In genomic region chr17:34243732-34244299, GRCh38 we compare ENCODE assay signal across 17 cellular contexts. TPM values are rescaled to one million over a fixed set of nuclear protein-coding genes. Genes with fewer than 3 reads are reported as not detected.
"Had no signal": no experiment of that assay in that cellular context is flagged by ENCODE, and none has a peak within 500 bp of the region (broad histone marks: within the 10 kb centered on the region; RNA-seq: fewer than 3 reads in every experiment).

No MANE protein-coding gene starts in this region.

- H3K4me1 Mint-ChIP-seq: activated CD4-positive, alpha-beta T cell treated with anti-CD3 and anti-CD28 coated beads, Interleukin-2, amount 10 ng/mL, durations not matched to agents 7 days and 5 days; activated naive CD4-positive, alpha-beta T cell treated with anti-CD3 and anti-CD28 coated beads, Interleukin-2, amount 50 U/mL, for 24 hours; central memory CD8-positive, alpha-beta T cell had no signal

- H3K27ac Mint-ChIP-seq: activated CD4-positive, alpha-beta T cell treated with anti-CD3 and anti-CD28 coated beads, Interleukin-2, amount 10 ng/mL, durations not matched to agents 7 days and 5 days; activated naive CD4-positive, alpha-beta T cell treated with anti-CD3 and anti-CD28 coated beads, Interleukin-2, amount 50 U/mL, for 24 hours; nephron; stimulated activated naive CD8-positive, alpha-beta T cell treated with anti-CD3 and anti-CD28 coated beads, Interleukin-15, Interleukin-2, amounts not matched to agents 100 ng/mL and 50 ng/mL, for 24 hours; T-helper 1 cell treated with Interleukin-12 subunit alpha and Interleukin-12 subunit beta and Interleukin-4 antibody, amounts not matched to agents 30 μg/mL and 1 μg/mL, for 36 hours had no signal

- H3K4me3 ChIP-seq: lung, psoas muscle, right lobe of liver had no signal

- H3K36me3 Mint-ChIP-seq: activated naive CD4-positive, alpha-beta T cell treated with anti-CD3 and anti-CD28 coated beads, Interleukin-2, amount 50 U/mL, for 24 hours had no signal

- H3K9me3 Mint-ChIP-seq: activated CD4-positive, alpha-beta T cell treated with anti-CD3 and anti-CD28 coated beads, Interleukin-2, amount 10 ng/mL, durations not matched to agents 7 days and 5 days; activated naive CD4-positive, alpha-beta T cell treated with anti-CD3 and anti-CD28 coated beads, Interleukin-2, amount 50 U/mL, for 24 hours; central memory CD8-positive, alpha-beta T cell; nephron; stimulated activated naive CD8-positive, alpha-beta T cell treated with anti-CD3 and anti-CD28 coated beads, Interleukin-15, Interleukin-2, amounts not matched to agents 100 ng/mL and 50 ng/mL, for 24 hours; T-helper 1 cell treated with Interleukin-12 subunit alpha and Interleukin-12 subunit beta and Interleukin-4 antibody, amounts not matched to agents 30 μg/mL and 1 μg/mL, for 36 hours had no signal

- H3K9me3 ChIP-seq: psoas muscle, right lobe of liver had no signal

- DNase-seq: activated CD4-positive, alpha-beta T cell treated with anti-CD3 and anti-CD28 coated beads, Interleukin-2, amount 10 ng/mL, durations not matched to agents 7 days and 5 days; activated CD4-positive, CD25-positive, alpha-beta regulatory T cell; activated T-cell treated with anti-CD3 and anti-CD28 coated beads, Interleukin-2, amount 50 U/mL, for 1 hour; erythroblast; psoas muscle; right lobe of liver had no signal

- ATAC-seq: psoas muscle had no signal

- H3K27me3 ChIP-seq: right lobe of liver had no signal

- H3K4me3 Mint-ChIP-seq: activated CD4-positive, alpha-beta T cell treated with anti-CD3 and anti-CD28 coated beads, Interleukin-2, amount 10 ng/mL, durations not matched to agents 7 days and 5 days; activated naive CD4-positive, alpha-beta T cell treated with anti-CD3 and anti-CD28 coated beads, Interleukin-2, amount 50 U/mL, for 24 hours; central memory CD8-positive, alpha-beta T cell; nephron; stimulated activated naive CD8-positive, alpha-beta T cell treated with anti-CD3 and anti-CD28 coated beads, Interleukin-15, Interleukin-2, amounts not matched to agents 100 ng/mL and 50 ng/mL, for 24 hours; T-helper 1 cell treated with Interleukin-12 subunit alpha and Interleukin-12 subunit beta and Interleukin-4 antibody, amounts not matched to agents 30 μg/mL and 1 μg/mL, for 36 hours had no signal

- H3K36me3 ChIP-seq: right lobe of liver had no signal

RNA-seq across cellular contexts. Expression of gene CCL2, which starts 11.3 kb away (rescaled TPM):
- total RNA-seq: activated CD4-positive, alpha-beta T cell treated with anti-CD3 and anti-CD28 coated beads, Interleukin-2, amount 10 ng/mL, durations not matched to agents 7 days and 5 days had no signal

RNA-seq across cellular contexts. Expression of gene CCL7, which starts 26.2 kb away (rescaled TPM):
- total RNA-seq: activated CD4-positive, alpha-beta T cell treated with anti-CD3 and anti-CD28 coated beads, Interleukin-2, amount 10 ng/mL, durations not matched to agents 7 days and 5 days; dermis blood vessel endothelial cell; glomerular endothelial cell; mucosa of gallbladder; right lobe of liver; temporal lobe; ureter had no signal

RNA-seq across cellular contexts. Expression of gene CCL11, which starts 41.7 kb away (rescaled TPM):
- total RNA-seq: activated CD4-positive, alpha-beta T cell treated with anti-CD3 and anti-CD28 coated beads, Interleukin-2, amount 10 ng/mL, durations not matched to agents 7 days and 5 days; dermis blood vessel endothelial cell; glomerular endothelial cell; temporal lobe; ureter had no signal
